8 cellular contexts compared by ENCODE assay signal in genomic region chr11:118194835-118195627, GRCh38. TPM values are rescaled to one million over a fixed set of nuclear protein-coding genes. Genes with fewer than 3 reads are reported as not detected.
A peak's percentile ranks its signal among the peaks of the same experiment; 100 is the strongest.
DNase-seq lines count a peak whose midpoint lies in the region; ATAC-seq and TF ChIP-seq lines count a peak whose summit lies in the region.

No MANE protein-coding gene starts in this region.

- peak overlapping the region; percentile 39 for H3K4me2 ChIP-seq in PC-9

- peak; percentile 83 for DNase-seq in ELF-1 (ENCODE audit: low read depth, low spot score)
- peak; percentile 5 to 79 for DNase-seq in PC-9
- DNase-seq in fibroblast of villous mesenchyme (ENCODE audit: low read depth), result peak; percentile 39
- DNase-seq in pons (ENCODE audit: low spot score), result peak; percentile 92
- no peak for DNase-seq in OCI-M2 (lab: John Stamatoyannopoulos, UW; ENCODE audit: unreplicated experiment)
- DNase-seq in NCI-H2171 treated with DMSO at 0.1 percent for 48 hours (lab: John Stamatoyannopoulos, UW), result no peak

- POLR2A ChIA-PET in PC-9 (lab: Charles Lee; ENCODE audit: unreplicated experiment), result no interaction called here

- H2AFZ ChIP-seq in PC-9, result no peak overlapping the region

- no peaks in the 10 kb centered on the region for H3K9me2 ChIP-seq in PC-9 (ENCODE audit: insufficient read depth)

- intact Hi-C loops in PC-9 (cut with micrococcal nuclease; ENCODE audit: unreplicated experiment), result no loop called here

- peaks cover 16% of the 10 kb centered on the region for H3K4me1 ChIP-seq in PC-9 (replicated peaks; ENCODE audit: insufficient read depth)

- no peak overlapping the region for H3K27ac ChIP-seq in PC-9

- H3K4me3 ChIP-seq in PC-9, result no peak overlapping the region
- H3K4me3 ChIP-seq in fibroblast of villous mesenchyme (ENCODE audit: low read depth, low read length), result no peak overlapping the region

- H3K27me3 ChIP-seq in PC-9 (ENCODE audit: insufficient read depth, low read depth), result peaks cover 6% of the 10 kb centered on the region; the same call in 1 of the 2 replicates

- H3K36me3 ChIP-seq in PC-9 (ENCODE audit: low read depth), result no peaks in the 10 kb centered on the region

- peaks cover 12% of the 10 kb centered on the region for H3F3A ChIP-seq in PC-9 (ENCODE audit: insufficient read depth, low read depth)

- no TSS peak for BruUV-seq in PC-9 (replicated peaks; lab: Mats Ljungman, UMichigan)

- ATAC-seq in HG03025 (IDR thresholded peaks at IDR 0.05; ENCODE audit: low FRiP score, unreplicated experiment), result no peak
- ATAC-seq in GM19455 (IDR thresholded peaks at IDR 0.05; ENCODE audit: unreplicated experiment), result no peak

- TF ChIP-seq CTCF in PC-9 (conservative IDR thresholded peaks at IDR 0.05) (no peak), fibroblast of villous mesenchyme (IDR thresholded peaks at IDR 0.05; ENCODE audit: insufficient read depth, low read depth, low read length) (no peak)

- CTCF ChIA-PET in PC-9 (lab: Charles Lee), result no interaction called here

- no peaks in the 10 kb centered on the region for H3K9me3 ChIP-seq in PC-9 (ENCODE audit: insufficient read depth, low read depth)

- H4K20me1 ChIP-seq in PC-9 (ENCODE audit: insufficient read depth), result no peaks in the 10 kb centered on the region

- no peaks in the 10 kb centered on the region for H3K79me2 ChIP-seq in PC-9 (ENCODE audit: low read depth)

RNA-seq across cellular contexts. Expression of gene SCN2B, which starts 18.6 kb away (rescaled TPM):
- total RNA-seq in PC-9 (2021), result not detected in 2 replicates
- total RNA-seq in fibroblast of villous mesenchyme, result not detected in 2 replicates

RNA-seq across cellular contexts. Expression of gene JAML, which starts 29.8 kb away (rescaled TPM):
- total RNA-seq in PC-9 (2021) (not detected in 2 replicates), fibroblast of villous mesenchyme (not detected in 2 replicates)

RNA-seq across cellular contexts. Expression of gene SCN4B, which starts 42.4 kb away (rescaled TPM):
- total RNA-seq in PC-9 (2021) (0.08 TPM in 1 of 2 replicates, not detected in the other), fibroblast of villous mesenchyme (not detected in 2 replicates)

RNA-seq across cellular contexts. Expression of gene MPZL3, which starts 57.1 kb away (rescaled TPM):
- 13.4 and 16.8 TPM in 2 replicates for total RNA-seq in PC-9 (2021)
- 0.32 and 0.86 TPM in 2 replicates for total RNA-seq in fibroblast of villous mesenchyme

Comparison
In these comparisons a context has a peak if more than half of its experiments do, and no peak if none do; other contexts are left out.
1. DNase-seq: peak in ELF-1 (single experiment), PC-9 (2 of 2), fibroblast of villous mesenchyme (single experiment) and pons (single experiment); none in OCI-M2 (single experiment) and NCI-H2171 treated with DMSO at 0.1 percent for 48 hours (single experiment).